Comparison of ENCODE assay signal across 1 cellular context in the genomic region with DNA sequence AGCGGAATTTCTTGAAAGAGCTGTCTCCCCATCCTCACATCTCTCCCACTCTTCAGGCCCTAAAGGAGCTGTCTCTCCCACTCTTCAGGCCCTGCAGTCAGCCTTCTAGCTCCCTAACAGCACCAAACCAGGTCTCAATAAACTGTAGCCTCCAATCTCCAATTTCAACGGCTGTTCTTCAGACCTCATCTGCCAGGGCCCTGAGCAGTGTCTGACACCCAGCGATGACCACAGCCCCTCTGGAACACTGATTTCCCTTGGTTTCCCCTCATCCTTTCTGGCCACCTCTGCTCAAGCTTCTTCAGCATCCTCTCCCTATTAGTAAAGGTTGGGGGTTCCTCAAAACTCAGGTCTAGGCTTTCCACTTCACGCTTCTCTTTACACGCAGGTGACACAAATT.
TF ChIP-seq lines count a peak whose summit lies in the region.

No MANE protein-coding gene starts in this region.

TF ChIP-seq in GM23338, 12 proteins besides CTCF, POLR2A, EP300 and RAD21 (continued from another document):
- TF ChIP-seq, protein P1, sequence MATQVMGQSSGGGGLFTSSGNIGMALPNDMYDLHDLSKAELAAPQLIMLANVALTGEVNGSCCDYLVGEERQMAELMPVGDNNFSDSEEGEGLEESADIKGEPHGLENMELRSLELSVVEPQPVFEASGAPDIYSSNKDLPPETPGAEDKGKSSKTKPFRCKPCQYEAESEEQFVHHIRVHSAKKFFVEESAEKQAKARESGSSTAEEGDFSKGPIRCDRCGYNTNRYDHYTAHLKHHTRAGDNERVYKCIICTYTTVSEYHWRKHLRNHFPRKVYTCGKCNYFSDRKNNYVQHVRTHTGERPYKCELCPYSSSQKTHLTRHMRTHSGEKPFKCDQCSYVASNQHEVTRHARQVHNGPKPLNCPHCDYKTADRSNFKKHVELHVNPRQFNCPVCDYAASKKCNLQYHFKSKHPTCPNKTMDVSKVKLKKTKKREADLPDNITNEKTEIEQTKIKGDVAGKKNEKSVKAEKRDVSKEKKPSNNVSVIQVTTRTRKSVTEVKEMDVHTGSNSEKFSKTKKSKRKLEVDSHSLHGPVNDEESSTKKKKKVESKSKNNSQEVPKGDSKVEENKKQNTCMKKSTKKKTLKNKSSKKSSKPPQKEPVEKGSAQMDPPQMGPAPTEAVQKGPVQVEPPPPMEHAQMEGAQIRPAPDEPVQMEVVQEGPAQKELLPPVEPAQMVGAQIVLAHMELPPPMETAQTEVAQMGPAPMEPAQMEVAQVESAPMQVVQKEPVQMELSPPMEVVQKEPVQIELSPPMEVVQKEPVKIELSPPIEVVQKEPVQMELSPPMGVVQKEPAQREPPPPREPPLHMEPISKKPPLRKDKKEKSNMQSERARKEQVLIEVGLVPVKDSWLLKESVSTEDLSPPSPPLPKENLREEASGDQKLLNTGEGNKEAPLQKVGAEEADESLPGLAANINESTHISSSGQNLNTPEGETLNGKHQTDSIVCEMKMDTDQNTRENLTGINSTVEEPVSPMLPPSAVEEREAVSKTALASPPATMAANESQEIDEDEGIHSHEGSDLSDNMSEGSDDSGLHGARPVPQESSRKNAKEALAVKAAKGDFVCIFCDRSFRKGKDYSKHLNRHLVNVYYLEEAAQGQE (IDR thresholded peaks at IDR 0.05; ENCODE audit: unreplicated experiment) = no peak
